Comparison of ENCODE assay signal across 8 cellular contexts in the genomic region with DNA sequence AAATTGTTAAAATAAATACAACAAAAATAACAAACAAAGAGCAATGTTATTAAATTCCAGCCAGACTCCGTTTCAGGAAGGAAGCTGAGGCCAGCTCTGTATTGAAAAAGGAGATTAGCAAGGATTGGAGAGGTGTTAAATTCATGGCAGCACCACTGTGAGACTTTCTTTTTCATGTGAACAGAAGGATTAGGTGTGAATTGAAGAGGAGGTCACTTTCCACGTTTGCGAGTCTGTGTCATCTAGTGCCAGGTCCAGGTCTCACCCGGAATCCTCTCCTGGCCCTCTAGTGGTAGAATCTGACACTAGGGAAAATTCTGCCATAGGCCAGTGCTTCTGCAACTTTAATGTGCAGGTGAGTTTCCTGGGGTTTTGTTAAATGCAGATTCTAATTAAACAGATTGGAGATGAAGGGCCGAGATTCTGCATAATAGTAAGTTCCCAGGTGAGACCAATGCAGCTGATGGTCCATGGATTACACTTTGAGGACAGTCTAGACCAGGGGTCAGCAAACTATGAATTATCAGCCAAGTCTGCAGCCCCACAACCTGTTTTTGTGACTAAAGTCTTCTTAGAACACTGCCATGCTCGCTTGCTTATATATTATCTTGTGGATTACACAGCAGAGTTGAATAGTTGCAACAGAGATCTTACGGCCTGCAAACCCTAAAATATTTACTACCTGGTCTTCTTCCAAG. TPM values are rescaled to one million over a fixed set of nuclear protein-coding genes. Genes with fewer than 3 reads are reported as not detected.
A peak's percentile ranks its signal among the peaks of the same experiment; 100 is the strongest.
DNase-seq lines count a peak whose midpoint lies in the region; ATAC-seq, FAIRE-seq and TF ChIP-seq lines count a peak whose summit lies in the region.

No MANE protein-coding gene starts in this region.

- no peak for TF ChIP-seq POLR2A in GM12891 (IDR thresholded peaks at IDR 0.05; ENCODE audit: low read depth, low read length)

- no peak for ATAC-seq in T-cell (replicated peaks in 1 of 4)

- H3K4me1 Mint-ChIP-seq in T-cell: peaks cover 0 to 6% (median 0%) of the 10 kb centered on the region in 3 donors

- POLR2A ChIA-PET in BJ (lab: Charles Lee) (no interaction called here), T-cell (lab: Charles Lee) (no interaction called here)

- TF ChIP-seq CTCF in BJ (IDR thresholded peaks at IDR 0.05; ENCODE audit: insufficient read depth, low read depth, low read length) (peak; percentile 86), colonic mucosa (IDR thresholded peaks at IDR 0.05) (peak; percentile 71)

- no peaks in the 10 kb centered on the region for H3K9me3 ChIP-seq in colonic mucosa

- H3K36me3 Mint-ChIP-seq in T-cell: no peaks in the 10 kb centered on the region

- H3K36me3 ChIP-seq in BJ (ENCODE audit: control insufficient read depth, insufficient read depth, low read length) (no peaks in the 10 kb centered on the region), colonic mucosa (no peaks in the 10 kb centered on the region)

- H3K4me3 ChIP-seq in BJ (ENCODE audit: low read depth, low read length) (no peak overlapping the region), colonic mucosa (no peak overlapping the region)

- H3K9ac ChIP-seq in colonic mucosa (ENCODE audit: low read depth in 2 of 2, low read length in 2 of 2): no peak overlapping the region

- no peak overlapping the region for H3K27ac ChIP-seq in colonic mucosa

- H3K4me1 ChIP-seq in colonic mucosa: no peaks in the 10 kb centered on the region

- no peak for DNase-seq in BJ (ENCODE audit: low read depth)
- DNase-seq in GM12891 (ENCODE audit: insufficient read length, low spot score): peak; percentile 59
- peak; percentile 33 for DNase-seq in NCI-H69 (lab: John Stamatoyannopoulos, UW)
- peak; percentile 29 for DNase-seq in colonic mucosa
- peak; percentile 86 for DNase-seq in medulla oblongata (ENCODE audit: extremely low spot score)
- DNase-seq in SIG-M5 treated with dmso at 0.1 percent for 504 hours (lab: John Stamatoyannopoulos, UW; ENCODE audit: unreplicated experiment): no peak
- no peak for DNase-seq in NCI-H1694 (lab: John Stamatoyannopoulos, UW)
- no peak for DNase-seq in T-cell

- no peak overlapping the region for H3K4me3 Mint-ChIP-seq in T-cell

- no peak overlapping the region for H3K27ac Mint-ChIP-seq in T-cell

- H3K27me3 ChIP-seq in BJ (ENCODE audit: control insufficient read depth, insufficient read depth, low read length) (peaks cover 3% of the 10 kb centered on the region; the same call in 1 of the 2 replicates), colonic mucosa (no peaks in the 10 kb centered on the region)

- CTCF ChIA-PET in BJ (lab: Yijun Ruan, JAX) (interaction anchor here (0.6 to 2.9 kb wide), 14 partner anchors 10 to 112 kb away, joined by 3 to 13 read pairs (median 4); no protein-coding TSS in a partner anchor), T-cell (lab: Charles Lee) (no interaction called here)

- H3K27me3 Mint-ChIP-seq in T-cell: peaks cover 15 to 18% of the 10 kb centered on the region in 2 donors

- no peaks in the 10 kb centered on the region for H3K9me3 Mint-ChIP-seq in T-cell

- FAIRE-seq in GM12891 (lab: Jason Lieb, UNC): peak; percentile 47

- intact Hi-C loops in colonic mucosa (cut with DNase I): no loop called here

TF ChIP-seq in GM12891, 5 proteins besides CTCF, POLR2A, EP300 and RAD21:
- TF ChIP-seq POLR2AphosphoS5 (IDR thresholded peaks at IDR 0.05; ENCODE audit: low read depth, low read length) (no peak), TAF1 (IDR thresholded peaks at IDR 0.05; ENCODE audit: low read depth, low read length) (no peak), SPI1 (IDR thresholded peaks at IDR 0.05; ENCODE audit: low read depth, low read length) (no peak), PAX5 (IDR thresholded peaks at IDR 0.05; ENCODE audit: insufficient read depth, low read length, severe bottlenecking) (no peak), POU2F2 (IDR thresholded peaks at IDR 0.05; ENCODE audit: low read depth, low read length) (no peak)

RNA-seq across cellular contexts. Expression of a gene that starts 9.2 kb away (rescaled TPM):
- not detected in 2 replicates for polyA plus RNA-seq in BJ (2011; rRNA removed)
- not detected in 2 replicates for polyA minus RNA-seq in BJ (2011; rRNA and poly(A)+ RNA removed)
- polyA plus RNA-seq in GM12891 (2012; ENCODE audit: low read depth, missing spikeins): not detected
- total RNA-seq in colonic mucosa (under 1 TPM; 0.05 to 0.21 TPM), T-cell (under 1 TPM in 2 of 5 donors, not detected in 3; 0.13 to 0.16 TPM)

Comparison
In these comparisons a context has a peak if more than half of its experiments do, and no peak if none do; other contexts are left out.
1. DNase-seq: peak in GM12891 (single experiment), NCI-H69 (single experiment), colonic mucosa (single experiment) and medulla oblongata (single experiment); none in BJ (single experiment), SIG-M5 treated with dmso at 0.1 percent for 504 hours (single experiment), NCI-H1694 (single experiment) and T-cell (0 of 34).